ENCODE assay signal across 9 cellular contexts in genomic region chr15:98085003-98085639, GRCh38.
DNase-seq lines count a peak whose midpoint lies in the region; ATAC-seq and FAIRE-seq lines count a peak whose summit lies in the region.
"Had no signal": no experiment of that assay in that cellular context is flagged by ENCODE, and none has a peak within 500 bp of the region (broad histone marks: within the 10 kb centered on the region; RNA-seq: fewer than 3 reads in every experiment).

No MANE protein-coding gene starts in this region.

- H3K4me3 Mint-ChIP-seq in activated CD4-positive, alpha-beta T cell treated with anti-CD3 and anti-CD28 coated beads for 36 hours: no peak overlapping the region
- H3K4me3 Mint-ChIP-seq: stimulated activated naive CD8-positive, alpha-beta T cell treated with anti-CD3 and anti-CD28 coated beads, Interleukin-15, Interleukin-2, amounts not matched to agents 100 ng/mL and 50 ng/mL, for 24 hours had no signal

- peak; percentile 50 for DNase-seq in activated CD4-positive, alpha-beta T cell treated with anti-CD3 and anti-CD28 coated beads for 36 hours
- no peak for DNase-seq in activated CD4-positive, alpha-beta T cell treated with anti-CD3 and anti-CD28 coated beads for 1 hour
- DNase-seq in KBM-7: peak; percentile 64
- peak; percentile 41 for DNase-seq in RCC 7860 (ENCODE audit: low spot score)
- DNase-seq in cerebellum (ENCODE audit: low spot score): peak; percentile 31
- DNase-seq in medulla oblongata (ENCODE audit: extremely low spot score): peak; percentile 88

- no peak for ATAC-seq in activated CD4-positive, alpha-beta T cell treated with anti-CD3 and anti-CD28 coated beads for 36 hours
- ATAC-seq in GM19452 (IDR thresholded peaks at IDR 0.05; ENCODE audit: unreplicated experiment) (no peak), HG03469 (IDR thresholded peaks at IDR 0.05; ENCODE audit: unreplicated experiment) (no peak)

- intact Hi-C loops in activated CD4-positive, alpha-beta T cell treated with anti-CD3 and anti-CD28 coated beads for 36 hours (cut with DNase I, micrococcal nuclease): loop anchor here (1.0 to 5.0 kb wide), 2 partner anchors 92 to 176 kb away; no protein-coding TSS in a partner anchor

- H3K36me3 Mint-ChIP-seq in activated CD4-positive, alpha-beta T cell treated with anti-CD3 and anti-CD28 coated beads for 36 hours (ENCODE audit: low read depth): no peaks in the 10 kb centered on the region

- H3K4me1 Mint-ChIP-seq in activated CD4-positive, alpha-beta T cell treated with anti-CD3 and anti-CD28 coated beads for 36 hours: no peaks in the 10 kb centered on the region

- peaks cover 4% of the 10 kb centered on the region for H3K9me3 Mint-ChIP-seq in activated CD4-positive, alpha-beta T cell treated with anti-CD3 and anti-CD28 coated beads for 36 hours (ENCODE audit: low read depth)
- H3K9me3 Mint-ChIP-seq: stimulated activated naive CD8-positive, alpha-beta T cell treated with anti-CD3 and anti-CD28 coated beads, Interleukin-15, Interleukin-2, amounts not matched to agents 100 ng/mL and 50 ng/mL, for 24 hours had no signal

- in situ Hi-C loops in KBM-7 (cut with MboI; ENCODE audit: low pct_unique_long_range_greater_than_20kb, low sequenced_read_pairs): no loop called here

- CTCF ChIA-PET in activated CD4-positive, alpha-beta T cell treated with anti-CD3 and anti-CD28 coated beads for 36 hours (lab: Charles Lee): interaction anchor here (0.7 to 1.3 kb wide), 5 partner anchors 27 to 177 kb away, joined by 3 to 7 read pairs (median 3); no protein-coding TSS in a partner anchor

- no peak overlapping the region for H3K27ac Mint-ChIP-seq in activated CD4-positive, alpha-beta T cell treated with anti-CD3 and anti-CD28 coated beads for 36 hours
- H3K27ac Mint-ChIP-seq: stimulated activated naive CD8-positive, alpha-beta T cell treated with anti-CD3 and anti-CD28 coated beads, Interleukin-15, Interleukin-2, amounts not matched to agents 100 ng/mL and 50 ng/mL, for 24 hours had no signal

- no peaks in the 10 kb centered on the region for H3K27me3 Mint-ChIP-seq in activated CD4-positive, alpha-beta T cell treated with anti-CD3 and anti-CD28 coated beads for 36 hours
- H3K27me3 Mint-ChIP-seq: stimulated activated naive CD8-positive, alpha-beta T cell treated with anti-CD3 and anti-CD28 coated beads, Interleukin-15, Interleukin-2, amounts not matched to agents 100 ng/mL and 50 ng/mL, for 24 hours had no signal

- POLR2A ChIA-PET in activated CD4-positive, alpha-beta T cell treated with anti-CD3 and anti-CD28 coated beads for 36 hours (lab: Charles Lee): no interaction called here

- no peak for FAIRE-seq in RCC 7860 (lab: Jason Lieb, UNC)
